1 cellular context compared by ENCODE assay signal in genomic region chr20:62305765-62306431, GRCh38.
TF ChIP-seq lines count a peak whose summit lies in the region.

No MANE protein-coding gene starts in this region.

TF ChIP-seq in HepG2, 621 proteins besides CTCF, POLR2A, EP300 and RAD21 (continued from another document):
- TF ChIP-seq GLI4 (CRISPR knock-in tag; IDR thresholded peaks at IDR 0.05; ENCODE audit: borderline replicate concordance) (no peak), AGO1 (IDR thresholded peaks at IDR 0.05; ENCODE audit: low read depth, low read length, poor library complexity, severe bottlenecking) (peak; percentile 37), RBFOX2 (IDR thresholded peaks at IDR 0.05; ENCODE audit: low read depth, low read length) (peak; percentile 50), ZNF253 (CRISPR knock-in tag; IDR thresholded peaks at IDR 0.05; ENCODE audit: borderline replicate concordance) (0 out of 2 replicates have a peak, but pooled peaks have one; percentile 39), ZNF598 (CRISPR knock-in tag; IDR thresholded peaks at IDR 0.05; ENCODE audit: borderline replicate concordance) (no peak), FUBP1 (CRISPR knock-in tag; IDR thresholded peaks at IDR 0.05; ENCODE audit: borderline replicate concordance) (no peak), JUNB (CRISPR knock-in tag; IDR thresholded peaks at IDR 0.05; ENCODE audit: borderline replicate concordance) (no peak), BHLHE40 (IDR thresholded peaks at IDR 0.05; ENCODE audit: low read length) (0 out of 2 replicates have a peak, but pooled peaks have one; percentile 11), XBP1 (CRISPR knock-in tag; IDR thresholded peaks at IDR 0.05) (no peak), HNRNPLL (IDR thresholded peaks at IDR 0.05; ENCODE audit: low read depth, low read length, poor library complexity, severe bottlenecking) (peak; percentile 18), TARDBP (CRISPR knock-in tag; IDR thresholded peaks at IDR 0.05) (no peak), ZNF83 (CRISPR knock-in tag; IDR thresholded peaks at IDR 0.05; ENCODE audit: borderline replicate concordance) (no peak), ETV5 (CRISPR knock-in tag; IDR thresholded peaks at IDR 0.05; ENCODE audit: borderline replicate concordance) (no peak), ZNF264 (CRISPR knock-in tag; IDR thresholded peaks at IDR 0.05) (no peak), TAF15 (IDR thresholded peaks at IDR 0.05; ENCODE audit: low read depth, low read length, poor library complexity, severe bottlenecking) (no peak), ZFP90 (CRISPR knock-in tag; IDR thresholded peaks at IDR 0.05; ENCODE audit: borderline replicate concordance) (no peak), ARNT2 (CRISPR knock-in tag; IDR thresholded peaks at IDR 0.05; ENCODE audit: low read depth) (no peak)
